9 cellular contexts compared by ENCODE assay signal in the genomic region with DNA sequence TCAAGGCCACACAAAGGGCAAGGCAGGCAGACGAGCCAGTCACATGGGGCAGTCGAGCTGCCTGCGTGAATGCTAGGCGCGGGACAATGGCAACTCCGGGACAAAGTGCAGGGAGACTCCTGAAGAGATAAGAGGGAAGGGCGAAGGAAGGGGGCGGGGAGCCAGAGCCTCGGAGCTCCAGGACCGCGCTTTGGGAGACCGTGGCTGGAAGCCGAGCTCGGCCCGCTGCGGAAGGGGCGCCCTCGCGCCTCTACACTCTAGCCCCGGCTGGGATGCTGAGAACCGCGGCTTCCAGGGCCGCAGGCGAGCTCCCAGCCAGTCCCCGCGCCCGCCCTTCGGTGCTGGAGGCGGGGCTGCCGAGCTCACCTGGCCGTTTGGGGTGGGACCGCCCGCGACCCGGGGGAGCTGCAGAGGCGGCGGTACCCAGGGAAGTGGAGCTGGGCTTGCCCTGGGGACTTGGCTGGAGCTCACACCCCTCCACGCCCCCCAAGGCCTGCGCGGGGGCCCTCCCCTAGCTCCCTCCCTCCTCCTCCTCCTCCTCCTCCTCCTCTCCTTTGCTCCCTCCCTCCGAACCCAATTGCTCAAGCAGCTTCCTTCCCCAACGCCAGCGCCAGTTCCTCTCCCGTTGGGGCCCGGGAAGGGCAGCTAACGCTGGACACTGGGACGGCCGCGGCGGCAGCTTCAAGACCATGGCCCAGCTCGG. TPM values are rescaled to one million over a fixed set of nuclear protein-coding genes. Genes with fewer than 3 reads are reported as not detected.
A peak's percentile ranks its signal among the peaks of the same experiment; 100 is the strongest.
DNase-seq lines count a peak whose midpoint lies in the region; ATAC-seq and TF ChIP-seq lines count a peak whose summit lies in the region.
"Had no signal": no experiment of that assay in that cellular context is flagged by ENCODE, and none has a peak within 500 bp of the region (broad histone marks: within the 10 kb centered on the region; RNA-seq: fewer than 3 reads in every experiment).

A gene with protein sequence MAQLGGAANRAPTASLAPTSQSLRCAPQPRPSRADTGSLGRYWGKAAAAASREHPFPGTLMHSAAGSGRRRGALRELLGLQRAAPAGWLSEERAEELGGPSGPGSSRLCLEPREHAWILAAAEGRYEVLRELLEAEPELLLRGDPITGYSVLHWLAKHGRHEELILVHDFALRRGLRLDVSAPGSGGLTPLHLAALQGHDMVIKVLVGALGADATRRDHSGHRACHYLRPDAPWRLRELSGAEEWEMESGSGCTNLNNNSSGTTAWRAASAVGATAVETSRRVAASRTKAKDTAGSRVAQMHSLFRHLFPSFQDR (plus strand): TSS at position 610 of the 703 bp plus-strand sequence. CDS start 80 bp downstream, at position 690.

- no peaks in the 10 kb centered on the region for H3K9me3 Mint-ChIP-seq in CD8-positive, alpha-beta T cell
- H3K9me3 Mint-ChIP-seq in endodermal cell = peaks cover 64% of the 10 kb centered on the region

- intact Hi-C loops in CD8-positive, alpha-beta T cell (cut with DNase I, micrococcal nuclease) = loop anchor here in 1 of 2 experiments (5.0 kb wide), 1 partner anchor 81 kb away; no protein-coding TSS in a partner anchor
- intact Hi-C loops in mucosa of descending colon (cut with DNase I, micrococcal nuclease) = no loop called here

- WGBS in endodermal cell (ENCODE audit: insufficient coverage in 1 of 2, insufficient read length in 1 of 2), 2 experiments = 0% methylated on average over 45 of the region's 51 CpGs; no CpG with 5 or more reads in 1 of the 2 experiments
- WGBS in urinary bladder = 1% methylated on average over 46 of the region's 51 CpGs

- no peaks in the 10 kb centered on the region for H3K36me3 ChIP-seq in CD8-positive, alpha-beta T cell (ENCODE audit: insufficient read depth, low read length)
- no peaks in the 10 kb centered on the region for H3K36me3 ChIP-seq in HUES6 (ENCODE audit: control insufficient read depth, insufficient read depth, low read length)
- no peaks in the 10 kb centered on the region for H3K36me3 ChIP-seq in WERI-Rb-1
- H3K36me3 ChIP-seq in endodermal cell (ENCODE audit: control insufficient read depth, insufficient read depth, low read length) = no peaks in the 10 kb centered on the region
- H3K36me3 ChIP-seq in mucosa of descending colon (ENCODE audit: low read depth) = no peaks in the 10 kb centered on the region
- H3K36me3 ChIP-seq in urinary bladder (ENCODE audit: insufficient read depth) = no peaks in the 10 kb centered on the region

- peak within 1 kb of the TSS; percentile 52 for H3K4me3 ChIP-seq in CD8-positive, alpha-beta T cell (ENCODE audit: low read depth, low read length)
- peak within 1 kb of the TSS; percentile 58 for H3K4me3 ChIP-seq in HUES6 (ENCODE audit: low read depth, low read length)
- H3K4me3 ChIP-seq in WERI-Rb-1 (ENCODE audit: low read depth, low read length) = peak within 1 kb of the TSS; percentile 53
- H3K4me3 ChIP-seq in endodermal cell (ENCODE audit: low read length) = peak within 1 kb of the TSS; percentile 67
- peak within 1 kb of the TSS; percentile 32 for H3K4me3 ChIP-seq in mucosa of descending colon
- peak within 1 kb of the TSS; percentile 35 for H3K4me3 ChIP-seq in urinary bladder (ENCODE audit: low read depth, low read length)

- peak within 1 kb of the TSS; percentile 93 for H3K27ac Mint-ChIP-seq in CD8-positive, alpha-beta T cell
- peak within 1 kb of the TSS; percentile 93 for H3K27ac Mint-ChIP-seq in endodermal cell

- no peak for TF ChIP-seq CTCF in CD8-positive, alpha-beta T cell (IDR thresholded peaks at IDR 0.05)
- no peak for TF ChIP-seq CTCF in WERI-Rb-1 (IDR thresholded peaks at IDR 0.05; ENCODE audit: low read depth, low read length)
- no peak for TF ChIP-seq CTCF in endodermal cell (conservative IDR thresholded peaks at IDR 0.05)
- no peak for TF ChIP-seq CTCF in mucosa of descending colon (IDR thresholded peaks at IDR 0.05)

- peak; percentile 35 for ATAC-seq in CD8-positive, alpha-beta T cell
- ATAC-seq in mucosa of descending colon = peak; percentile 74
- ATAC-seq in GM21360 (IDR thresholded peaks at IDR 0.05; ENCODE audit: unreplicated experiment) = no peak
- no peak for ATAC-seq in HG03108 (IDR thresholded peaks at IDR 0.05; ENCODE audit: unreplicated experiment)

- H3K27me3 ChIP-seq in CD8-positive, alpha-beta T cell (ENCODE audit: insufficient read depth, low read length) = no peaks in the 10 kb centered on the region
- H3K27me3 ChIP-seq in HUES6 (ENCODE audit: control insufficient read depth, insufficient read depth, low read length) = peaks cover 29% of the 10 kb centered on the region
- H3K27me3 ChIP-seq in WERI-Rb-1 (ENCODE audit: insufficient read depth, low read depth, severe bottlenecking) = peaks cover 20% of the 10 kb centered on the region
- peaks cover 13% of the 10 kb centered on the region for H3K27me3 ChIP-seq in endodermal cell (ENCODE audit: control insufficient read depth, insufficient read depth, low read length, poor library complexity, severe bottlenecking)

- peak within 1 kb of the TSS; percentile 71 for H3K4me3 Mint-ChIP-seq in CD8-positive, alpha-beta T cell
- peak within 1 kb of the TSS; percentile 66 for H3K4me3 Mint-ChIP-seq in endodermal cell

- CTCF ChIA-PET in CD8-positive, alpha-beta T cell (lab: Charles Lee) = interaction anchor here (0.8 to 2.7 kb wide), 9 partner anchors 10 to 276 kb away, joined by 3 to 8 read pairs (median 4); a partner anchor contains a TSS

- no peaks in the 10 kb centered on the region for H3K36me3 Mint-ChIP-seq in CD8-positive, alpha-beta T cell
- no peaks in the 10 kb centered on the region for H3K36me3 Mint-ChIP-seq in endodermal cell (ENCODE audit: low read depth)

- H3K9ac ChIP-seq in HUES6 (ENCODE audit: low read length) (peak within 1 kb of the TSS; percentile 59), endodermal cell (ENCODE audit: extremely low read depth, low read length, poor library complexity, severe bottlenecking) (peak within 1 kb of the TSS; percentile 20)

- POLR2A ChIA-PET in CD8-positive, alpha-beta T cell (lab: Charles Lee) = interaction anchor here (0.8 to 7.4 kb wide), 8 partner anchors 9 to 162 kb away, joined by 3 to 28 read pairs (median 6); a partner anchor contains a TSS

- H3K27me3 Mint-ChIP-seq in CD8-positive, alpha-beta T cell (ENCODE audit: low read depth) = no peaks in the 10 kb centered on the region
- peaks cover 19% of the 10 kb centered on the region for H3K27me3 Mint-ChIP-seq in endodermal cell (ENCODE audit: insufficient read depth)

- peak within 1 kb of the TSS; percentile 27 for H3K27ac ChIP-seq in CD8-positive, alpha-beta T cell (ENCODE audit: low read depth, low read length)
- H3K27ac ChIP-seq in HUES6 (ENCODE audit: low read depth, low read length) = no peak within 1 kb of the TSS; the same call in 1 of the 2 replicates
- no peak within 1 kb of the TSS for H3K27ac ChIP-seq in WERI-Rb-1
- no peak within 1 kb of the TSS for H3K27ac ChIP-seq in endodermal cell (ENCODE audit: low read depth, low read length)
- H3K27ac ChIP-seq in urinary bladder (ENCODE audit: low read depth) = no peak within 1 kb of the TSS

- H3K9me3 ChIP-seq in CD8-positive, alpha-beta T cell (ENCODE audit: low read length) = no peaks in the 10 kb centered on the region
- no peaks in the 10 kb centered on the region; the same call in 1 of the 2 replicates for H3K9me3 ChIP-seq in HUES6 (ENCODE audit: control insufficient read depth, insufficient read depth, low read depth, low read length)
- H3K9me3 ChIP-seq in WERI-Rb-1 (ENCODE audit: severe bottlenecking) = no peaks in the 10 kb centered on the region
- no peaks in the 10 kb centered on the region for H3K9me3 ChIP-seq in endodermal cell (ENCODE audit: control insufficient read depth, low read length)
- no peaks in the 10 kb centered on the region for H3K9me3 ChIP-seq in mucosa of descending colon

- DNase-seq in CD8-positive, alpha-beta T cell = peak in 4 of 7 experiments; percentile 9 to 54 (median 18)
- peak; percentile 29 for DNase-seq in WERI-Rb-1
- peak; percentile 85 for DNase-seq in endodermal cell
- DNase-seq in mucosa of descending colon = peak; percentile 76 to 83 (median 81)

- peaks cover 46% of the 10 kb centered on the region for H3K4me1 Mint-ChIP-seq in CD8-positive, alpha-beta T cell (ENCODE audit: low read depth)
- peaks cover 6% of the 10 kb centered on the region for H3K4me1 Mint-ChIP-seq in endodermal cell

- H3K4me1 ChIP-seq in CD8-positive, alpha-beta T cell (ENCODE audit: insufficient read depth, low read length) = peaks cover 52% of the 10 kb centered on the region
- peaks cover 31% of the 10 kb centered on the region for H3K4me1 ChIP-seq in HUES6 (ENCODE audit: control insufficient read depth, insufficient read depth, low read length)
- no peaks in the 10 kb centered on the region for H3K4me1 ChIP-seq in endodermal cell (ENCODE audit: control insufficient read depth, insufficient read depth, low read length)
- no peaks in the 10 kb centered on the region for H3K4me1 ChIP-seq in mucosa of descending colon (ENCODE audit: low read depth)
- no peaks in the 10 kb centered on the region for H3K4me1 ChIP-seq in urinary bladder (ENCODE audit: insufficient read depth)

RNA-seq across cellular contexts. Expression of the gene that starts here (rescaled TPM):
- total RNA-seq in CD8-positive, alpha-beta T cell = under 1 TPM in 1 of 2 experiments, not detected in 1; 0.22 TPM
- total RNA-seq in endodermal cell (1 to 10 TPM; 1.7 to 2.7 TPM), mucosa of descending colon (1 to 10 TPM; 1.4 to 2.7 (median 2.1) TPM), urinary bladder (0.26 TPM)
- 0.57 TPM for polyA plus RNA-seq in endodermal cell (2013, experiment 1 of 2)
- 0.29 TPM for polyA plus RNA-seq in endodermal cell (2013, experiment 2 of 2)
- polyA plus RNA-seq in urinary bladder = 0.25 TPM
- total RNA-seq: RPMI7951 had no signal

Comparison
In these comparisons a context has a peak if more than half of its experiments do, and no peak if none do; other contexts are left out.
1. Peak in DNase-seq, ATAC-seq, H3K4me3 ChIP-seq and H3K27ac ChIP-seq in CD8-positive, alpha-beta T cell; RNA of the gene not detected or under 1 TPM.
2. DNase-seq: peak in every context shown above with its lines; median percentile 85 in endodermal cell; 81 in mucosa of descending colon; 29 in WERI-Rb-1; 18 in CD8-positive, alpha-beta T cell.